ENCODE assay signal across 14 cellular contexts in genomic region chr7:95046494-95047240, GRCh38.
DNase-seq lines count a peak whose midpoint lies in the region; ATAC-seq and TF ChIP-seq lines count a peak whose summit lies in the region.
"Had no signal": no experiment of that assay in that cellular context is flagged by ENCODE, and none has a peak within 500 bp of the region (broad histone marks: within the 10 kb centered on the region; RNA-seq: fewer than 3 reads in every experiment).

No MANE protein-coding gene starts in this region.

- H3K27ac ChIP-seq in right atrium auricular region (no peak overlapping the region), temporal lobe (ENCODE audit: low read depth, low read length) (peak overlapping the region; percentile 90)
- H3K27ac ChIP-seq: ascending aorta, heart right ventricle, lower lobe of right lung had no signal

- no peak overlapping the region for H3K4me3 ChIP-seq in right atrium auricular region
- H3K4me3 ChIP-seq: ascending aorta, heart right ventricle, lower lobe of right lung had no signal

- DNase-seq in Right ventricle myocardium superior (no peak), right atrium auricular region (ENCODE audit: low spot score) (no peak), NCI-H2196 treated with DMSO at 0.1 percent for 48 hours (lab: John Stamatoyannopoulos, UW; ENCODE audit: unreplicated experiment) (peak; percentile 44), epidermal melanocyte (ENCODE audit: insufficient read length, low spot score) (peak; percentile 25), mesenteric fat pad (ENCODE audit: low spot score) (no peak)
- DNase-seq in activated CD4-positive, alpha-beta T cell treated with anti-CD3 and anti-CD28 coated beads, Interleukin-2, amount 50 U/mL, for 1 hour = no peak
- DNase-seq: activated CD4-positive, alpha-beta T cell treated with anti-CD3 and anti-CD28 coated beads for 36 hours; heart right ventricle; lower lobe of right lung; NCI-H69; SW 1271 had no signal

- H3K9me3 ChIP-seq in right atrium auricular region = no peaks in the 10 kb centered on the region
- H3K9me3 ChIP-seq: ascending aorta, heart right ventricle, lower lobe of right lung had no signal

- no peaks in the 10 kb centered on the region for H3K27me3 ChIP-seq in right atrium auricular region
- H3K27me3 ChIP-seq: ascending aorta, heart right ventricle had no signal

- intact Hi-C loops in Right ventricle myocardium superior (cut with DNase I) = no loop called here

- H3K4me1 ChIP-seq in right atrium auricular region = peaks cover 0 to 8% of the 10 kb centered on the region in 2 donors
- H3K4me1 ChIP-seq: ascending aorta, lower lobe of right lung had no signal

- TF ChIP-seq CTCF in right atrium auricular region (IDR thresholded peaks at IDR 0.05) = no peak

- ATAC-seq in Right ventricle myocardium superior (ENCODE audit: poor library complexity) (peak; percentile 73), HG03521 (IDR thresholded peaks at IDR 0.05; ENCODE audit: unreplicated experiment) (no peak)
- ATAC-seq: activated CD4-positive, alpha-beta T cell treated with anti-CD3 and anti-CD28 coated beads for 36 hours; lower lobe of right lung had no signal

- no peaks in the 10 kb centered on the region for H3K36me3 ChIP-seq in right atrium auricular region
- H3K36me3 ChIP-seq: ascending aorta, heart right ventricle, lower lobe of right lung had no signal

Comparison
In these comparisons a context has a peak if more than half of its experiments do, and no peak if none do; other contexts are left out.
1. DNase-seq: peak in NCI-H2196 treated with DMSO at 0.1 percent for 48 hours (single experiment) and epidermal melanocyte (single experiment); none in Right ventricle myocardium superior (single experiment), right atrium auricular region (single experiment), mesenteric fat pad (single experiment) and activated CD4-positive, alpha-beta T cell treated with anti-CD3 and anti-CD28 coated beads, Interleukin-2, amount 50 U/mL, for 1 hour (single experiment).